In the genomic region with DNA sequence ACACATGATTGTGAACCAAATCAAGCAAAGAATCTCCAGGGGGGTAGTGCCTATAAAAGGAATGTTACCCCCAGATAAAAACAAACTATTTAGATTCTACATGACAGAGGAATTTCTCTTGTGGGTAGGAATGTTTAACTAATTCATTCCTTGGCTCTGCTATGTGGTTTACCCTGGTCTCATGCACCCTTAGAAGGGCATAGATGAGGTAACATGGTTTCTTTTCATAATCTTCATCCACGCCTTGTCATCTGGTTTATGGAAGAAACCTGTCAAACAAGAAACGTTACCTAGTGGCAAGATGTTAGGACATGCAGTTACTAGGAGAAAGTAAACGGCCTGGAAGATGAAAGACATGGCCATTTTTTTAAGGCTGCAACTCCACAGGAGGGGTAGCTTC, we compare ENCODE assay signal across 21 cellular contexts. TPM values are rescaled to one million over a fixed set of nuclear protein-coding genes. Genes with fewer than 3 reads are reported as not detected.
DNase-seq lines count a peak whose midpoint lies in the region; ATAC-seq, FAIRE-seq and TF ChIP-seq lines count a peak whose summit lies in the region.
"Had no signal": no experiment of that assay in that cellular context is flagged by ENCODE, and none has a peak within 500 bp of the region (broad histone marks: within the 10 kb centered on the region; RNA-seq: fewer than 3 reads in every experiment).

No MANE protein-coding gene starts in this region.

- no peak overlapping the region; the same call in 2 of the 3 replicates for H2BK15ac ChIP-seq in IMR-90 (ENCODE audit: low read depth, low read length)

- BruUV-seq in Calu3 (replicated peaks; lab: Mats Ljungman, UMichigan), result no TSS peak
- no TSS peak for BruUV-seq in IMR-90 (replicated peaks; lab: Mats Ljungman, UMichigan)

- H3K9me3 ChIP-seq in IMR-90 (ENCODE audit: control insufficient read depth, insufficient read depth, low read length) (peaks cover 2% of the 10 kb centered on the region), lower lobe of right lung (no peaks in the 10 kb centered on the region), right atrium auricular region (no peaks in the 10 kb centered on the region)
- H3K9me3 ChIP-seq: gastroesophageal sphincter, sigmoid colon, tibial artery had no signal

- no peaks in the 10 kb centered on the region; the same call in 1 of the 2 replicates for H3K27me3 ChIP-seq in IMR-90 (ENCODE audit: control insufficient read depth, insufficient read depth, low read length)
- no peaks in the 10 kb centered on the region for H3K27me3 ChIP-seq in bronchial epithelial cell (ENCODE audit: control insufficient read depth, insufficient read depth, low read length)
- no peaks in the 10 kb centered on the region for H3K27me3 ChIP-seq in lower lobe of right lung (ENCODE audit: low read depth)
- no peaks in the 10 kb centered on the region for H3K27me3 ChIP-seq in right atrium auricular region
- H3K27me3 ChIP-seq: BLaER1 treated with 17β-estradiol and CSF1 and Interleukin-3, amounts not matched to agents 10 nM and 100 nM; gastroesophageal sphincter; neutrophil; sigmoid colon; tibial artery had no signal

- no peak overlapping the region for H2AK9ac ChIP-seq in IMR-90 (replicated peaks; ENCODE audit: low read depth, low read length, poor library complexity)

- H2BK20ac ChIP-seq in IMR-90 (ENCODE audit: low read depth, low read length), result peak overlapping the region; percentile 4; the same call in 1 of the 2 replicates

- H3K4me1 Mint-ChIP-seq in Calu3 (ENCODE audit: low read depth, unreplicated experiment), result no peaks in the 10 kb centered on the region
- H3K4me1 Mint-ChIP-seq in osteocyte (ENCODE audit: unreplicated experiment), result peaks cover 10% of the 10 kb centered on the region

- TF ChIP-seq CTCF in Calu3 (IDR thresholded peaks at IDR 0.05; ENCODE audit: unreplicated experiment) (no peak), IMR-90 (conservative IDR thresholded peaks at IDR 0.05; ENCODE audit: low read depth, low read length) (no peak), bronchial epithelial cell (IDR thresholded peaks at IDR 0.05; ENCODE audit: insufficient read depth, low read length, severe bottlenecking) (no peak), lower lobe of right lung (IDR thresholded peaks at IDR 0.05) (no peak), right atrium auricular region (IDR thresholded peaks at IDR 0.05) (no peak), osteocyte (IDR thresholded peaks at IDR 0.05) (no peak)

- no peak overlapping the region for H2BK5ac ChIP-seq in IMR-90 (ENCODE audit: low read depth, low read length, poor library complexity, severe bottlenecking)

- no CpG with 5 or more reads among the region's 3 CpGs for WGBS in IMR-90 (ENCODE audit: extremely low coverage in 2 of 2, insufficient read length in 1 of 2), 2 experiments

- no peak overlapping the region for H3K4ac ChIP-seq in IMR-90 (ENCODE audit: low read depth, low read length)

- POLR2A ChIA-PET in IMR-90 (lab: Charles Lee; ENCODE audit: unreplicated experiment), result no interaction called here

- H4K8ac ChIP-seq in IMR-90 (ENCODE audit: low read depth in 2 of 2, low read length in 2 of 2), result no peak overlapping the region

- H3K9ac ChIP-seq in IMR-90 (ENCODE audit: low read depth, low read length), result no peak overlapping the region
- H3K9ac ChIP-seq: BLaER1 treated with 17β-estradiol and CSF1 and Interleukin-3, amounts not matched to agents 10 nM and 100 nM had no signal

- peak; percentile 22 for DNase-seq in Calu3
- DNase-seq in IMR-90, result peak; percentile 62
- peak; percentile 95 for DNase-seq in bronchial epithelial cell (ENCODE audit: low read depth)
- DNase-seq in lower lobe of right lung, result no peak
- no peak for DNase-seq in NCI-H2107 (lab: John Stamatoyannopoulos, UW)
- no peak for DNase-seq in right atrium auricular region (ENCODE audit: low spot score)
- no peak for DNase-seq in NCI-H446 treated with DMSO at 0.1 percent for 48 hours (lab: John Stamatoyannopoulos, UW)
- DNase-seq in osteocyte (ENCODE audit: extremely low spot score, unreplicated experiment), result no peak
- DNase-seq: activated CD4-positive, CD25-positive, alpha-beta regulatory T cell treated with anti-CD3 and anti-CD28 coated beads, Interleukin-2, amount 50 U/mL, for 72 hours; activated naive CD4-positive, alpha-beta T cell; H7; NCI-H146; NCI-H510A treated with DMSO at 0.1 percent for 48 hours; sigmoid colon; stimulated activated CD4-positive, alpha-beta T cell treated with anti-CD3 and anti-CD28 coated beads, Interleukin-4, amount 100 ng/mL, for 24 hours; tibial artery had no signal

- FAIRE-seq in bronchial epithelial cell (lab: Jason Lieb, UNC), result no peak
- FAIRE-seq: GM12878 had no signal

- H2AFZ ChIP-seq in IMR-90 (replicated peaks; ENCODE audit: low read length, poor library complexity), result no peak overlapping the region

- H4K91ac ChIP-seq in IMR-90 (ENCODE audit: insufficient read depth, low read depth, low read length), result no peak overlapping the region

- H3K27me3 Mint-ChIP-seq in Calu3 (ENCODE audit: unreplicated experiment) (no peaks in the 10 kb centered on the region), osteocyte (ENCODE audit: unreplicated experiment) (no peaks in the 10 kb centered on the region)

- CTCF ChIA-PET in Calu3 (lab: Charles Lee), result no interaction called here
- CTCF ChIA-PET in IMR-90 (lab: Yijun Ruan, JAX), result no interaction called here

- H2BK120ac ChIP-seq in IMR-90 (ENCODE audit: low read depth, low read length), result no peak overlapping the region; the same call in 1 of the 2 replicates

- H3K4me1 ChIP-seq in IMR-90 (ENCODE audit: control insufficient read depth, insufficient read depth, low read length), result 0 out of 2 replicates have a peak, but pooled peaks cover 1% of the 10 kb centered on the region
- H3K4me1 ChIP-seq in lower lobe of right lung, result no peaks in the 10 kb centered on the region
- no peaks in the 10 kb centered on the region for H3K4me1 ChIP-seq in right atrium auricular region
- H3K4me1 ChIP-seq: BLaER1 treated with 17β-estradiol and CSF1 and Interleukin-3, amounts not matched to agents 10 nM and 100 nM; gastroesophageal sphincter; sigmoid colon had no signal

- H3K9me3 Mint-ChIP-seq in Calu3 (ENCODE audit: low read depth, unreplicated experiment) (no peaks in the 10 kb centered on the region), osteocyte (ENCODE audit: unreplicated experiment) (peaks cover 4% of the 10 kb centered on the region)

- H3K27ac ChIP-seq in IMR-90 (ENCODE audit: insufficient read depth, low read length) (no peak overlapping the region), lower lobe of right lung (no peak overlapping the region), right atrium auricular region (no peak overlapping the region)
- H3K27ac ChIP-seq: BLaER1 treated with 17β-estradiol and CSF1 and Interleukin-3, amounts not matched to agents 10 nM and 100 nM; gastroesophageal sphincter; neutrophil; sigmoid colon; tibial artery had no signal

- TF ChIP-seq POLR2A in IMR-90 (IDR thresholded peaks at IDR 0.05; ENCODE audit: low read depth, low read length), result no peak

- H3K36me3 ChIP-seq in IMR-90 (ENCODE audit: control insufficient read depth, insufficient read depth, low read length) (no peaks in the 10 kb centered on the region), bronchial epithelial cell (ENCODE audit: control insufficient read depth, insufficient read depth, low read length) (no peaks in the 10 kb centered on the region), lower lobe of right lung (no peaks in the 10 kb centered on the region), right atrium auricular region (no peaks in the 10 kb centered on the region)
- H3K36me3 ChIP-seq: BLaER1 treated with 17β-estradiol and CSF1 and Interleukin-3, amounts not matched to agents 10 nM and 100 nM; gastroesophageal sphincter; sigmoid colon; tibial artery had no signal

- H3K56ac ChIP-seq in IMR-90 (ENCODE audit: extremely low read depth, insufficient read depth, low read length), result no peak overlapping the region; the same call in 1 of the 2 replicates

- intact Hi-C loops in Calu3 (cut with micrococcal nuclease; ENCODE audit: unreplicated experiment) (no loop called here), IMR-90 (cut with micrococcal nuclease) (no loop called here), lower lobe of right lung (cut with DNase I) (no loop called here)

- no peak for TF ChIP-seq RAD21 in IMR-90 (IDR thresholded peaks at IDR 0.05; ENCODE audit: low read length)

- H3K4me3 Mint-ChIP-seq in Calu3 (ENCODE audit: low read depth, unreplicated experiment) (no peak overlapping the region), osteocyte (ENCODE audit: unreplicated experiment) (no peak overlapping the region)
- H3K4me3 Mint-ChIP-seq: mesothelial cell of epicardium had no signal

- no peaks in the 10 kb centered on the region for H3K79me1 ChIP-seq in IMR-90 (ENCODE audit: low read depth in 1 of 2, low read length in 2 of 2)

- H3K18ac ChIP-seq in IMR-90 (ENCODE audit: low read depth, low read length), result no peak overlapping the region

- H3K4me3 ChIP-seq in IMR-90 (ENCODE audit: insufficient read depth, low read depth, low read length) (no peak overlapping the region), bronchial epithelial cell (ENCODE audit: low read depth, low read length) (no peak overlapping the region), lower lobe of right lung (no peak overlapping the region), right atrium auricular region (no peak overlapping the region)
- H3K4me3 ChIP-seq: BLaER1 treated with 17β-estradiol and CSF1 and Interleukin-3, amounts not matched to agents 10 nM and 100 nM; gastroesophageal sphincter; GM12878; sigmoid colon; tibial artery had no signal

- no peak overlapping the region for H3K14ac ChIP-seq in IMR-90 (replicated peaks; ENCODE audit: low read depth, low read length)

- dilution Hi-C loops in IMR-90 (cut with HindIII; ENCODE audit: low sequenced_read_pairs, unreplicated experiment), result no loop called here

- H2AK5ac ChIP-seq in IMR-90 (ENCODE audit: low read depth, low read length), result no peak overlapping the region

- ATAC-seq in IMR-90 (ENCODE audit: low read depth) (peak; percentile 94), lower lobe of right lung (peak; percentile 70 to 74)
- ATAC-seq: gastroesophageal sphincter, GM12878 had no signal

- H3K9me1 ChIP-seq in IMR-90 (ENCODE audit: insufficient read depth, low read length), result no peaks in the 10 kb centered on the region

- H3K36me3 Mint-ChIP-seq in Calu3 (ENCODE audit: insufficient read depth, unreplicated experiment) (no peaks in the 10 kb centered on the region), osteocyte (ENCODE audit: unreplicated experiment) (no peaks in the 10 kb centered on the region)
- H3K36me3 Mint-ChIP-seq: mesothelial cell of epicardium had no signal

- no peaks in the 10 kb centered on the region for H4K20me1 ChIP-seq in IMR-90 (ENCODE audit: insufficient read depth, low read length)
- H4K20me1 ChIP-seq: BLaER1 treated with 17β-estradiol and CSF1 and Interleukin-3, amounts not matched to agents 10 nM and 100 nM had no signal

- no peak overlapping the region for H3K4me2 ChIP-seq in IMR-90 (ENCODE audit: low read depth, low read length)
- H3K4me2 ChIP-seq: BLaER1 treated with 17β-estradiol and CSF1 and Interleukin-3, amounts not matched to agents 10 nM and 100 nM had no signal

- H3K27ac Mint-ChIP-seq in Calu3 (ENCODE audit: unreplicated experiment) (no peak overlapping the region), osteocyte (ENCODE audit: unreplicated experiment) (no peak overlapping the region)

- H3K23ac ChIP-seq in IMR-90 (ENCODE audit: low read depth, low read length), result no peak overlapping the region

- no peak overlapping the region for H4K5ac ChIP-seq in IMR-90 (ENCODE audit: low read depth, low read length)

- in situ Hi-C loops in IMR-90 (cut with MboI; ENCODE audit: low sequenced_read_pairs), result no loop called here

RNA-seq across cellular contexts. Expression of a gene that starts 45.4 kb away (rescaled TPM):
- total RNA-seq in Calu3 (2022) (0.24 TPM in 1 of 2 replicates, not detected in the other), IMR-90 (2012; rRNA removed) (0.54 and 0.56 TPM in 2 replicates), bronchial epithelial cell (0.26 and 0.51 TPM in 2 replicates), lower lobe of right lung (54.1 TPM), right atrium auricular region (10 to 100 TPM in 1 of 2 donors, 1 to 10 TPM in 1; 7.3 to 21.5 TPM), osteocyte (0.86 and 1.6 TPM in 2 replicates)
- polyA plus RNA-seq in IMR-90 (2012; rRNA removed), result 0.68 and 0.83 TPM in 2 replicates
- 0.64 and 1.2 TPM in 2 replicates for polyA plus RNA-seq in IMR-90 (2012; cell fraction: cytosol; rRNA removed)
- 0.45 and 0.59 TPM in 2 replicates for polyA plus RNA-seq in IMR-90 (2012; cell fraction: nucleus; rRNA removed; ENCODE audit: low replicate concordance)
- total RNA-seq: H7 had no signal

Comparison
In these comparisons a context has a peak if more than half of its experiments do, and no peak if none do; other contexts are left out.
1. DNase-seq: peak in Calu3 (single experiment), IMR-90 (single experiment) and bronchial epithelial cell (single experiment); none in lower lobe of right lung (single experiment), NCI-H2107 (single experiment), right atrium auricular region (single experiment), NCI-H446 treated with DMSO at 0.1 percent for 48 hours (single experiment) and osteocyte (single experiment).